In genomic region chr1:30957560-30958222, GRCh38 we compare ENCODE assay signal across 1 cellular context.
TF ChIP-seq lines count a peak whose summit lies in the region.

No MANE protein-coding gene starts in this region.

TF ChIP-seq in GM12878, 131 proteins besides CTCF, POLR2A, EP300 and RAD21:
- no peak for TF ChIP-seq ZNF24 (IDR thresholded peaks at IDR 0.05)
- TF ChIP-seq RAD51 (IDR thresholded peaks at IDR 0.05): peak; percentile 51; the same call in 1 of the 2 replicates
